ENCODE assay signal across 1 cellular context in the genomic region with DNA sequence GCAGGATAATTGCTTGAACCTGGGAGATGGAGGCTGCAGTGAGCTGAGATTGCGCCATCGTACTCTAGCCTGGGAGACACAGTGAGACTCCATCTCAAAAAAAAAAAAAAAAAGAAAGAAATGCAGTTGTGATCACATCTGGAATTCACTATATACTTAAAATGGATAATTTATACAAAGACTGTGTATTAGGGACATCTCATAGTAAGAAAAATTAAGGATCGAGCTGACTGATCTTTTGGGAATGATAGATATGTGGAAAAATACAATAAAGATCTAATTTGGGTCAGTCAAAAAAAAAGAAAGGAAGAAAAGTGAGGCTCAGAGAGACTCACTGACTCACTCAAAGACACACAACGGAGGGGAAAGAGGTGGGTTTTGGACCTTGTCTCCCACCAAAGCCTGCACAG.
TF ChIP-seq lines count a peak whose summit lies in the region.

No MANE protein-coding gene starts in this region.

TF ChIP-seq in endothelial cell of umbilical vein, 7 proteins besides CTCF, POLR2A, EP300 and RAD21:
- no peak for TF ChIP-seq GATA2 (IDR thresholded peaks at IDR 0.05; ENCODE audit: insufficient read depth, insufficient read length, low read depth, low read length)
- no peak for TF ChIP-seq POLR2AphosphoS5 (IDR thresholded peaks at IDR 0.05; ENCODE audit: insufficient read depth, low read depth, low read length)
- TF ChIP-seq FOS (IDR thresholded peaks at IDR 0.05; ENCODE audit: borderline replicate concordance, insufficient read depth, low read length): no peak
- TF ChIP-seq, protein P1, sequence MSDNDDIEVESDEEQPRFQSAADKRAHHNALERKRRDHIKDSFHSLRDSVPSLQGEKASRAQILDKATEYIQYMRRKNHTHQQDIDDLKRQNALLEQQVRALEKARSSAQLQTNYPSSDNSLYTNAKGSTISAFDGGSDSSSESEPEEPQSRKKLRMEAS (IDR thresholded peaks at IDR 0.05; ENCODE audit: insufficient read depth, insufficient read length): no peak
- no peak for TF ChIP-seq JUN (IDR thresholded peaks at IDR 0.05; ENCODE audit: borderline replicate concordance, insufficient read depth, insufficient read length, low read depth)
- TF ChIP-seq MYC (IDR thresholded peaks at IDR 0.05; ENCODE audit: low read depth, low read length): no peak
- TF ChIP-seq EZH2 (IDR thresholded peaks at IDR 0.05; ENCODE audit: borderline replicate concordance, low read depth, low read length, severe bottlenecking): no peak
